12 cellular contexts compared by ENCODE assay signal in the genomic region with DNA sequence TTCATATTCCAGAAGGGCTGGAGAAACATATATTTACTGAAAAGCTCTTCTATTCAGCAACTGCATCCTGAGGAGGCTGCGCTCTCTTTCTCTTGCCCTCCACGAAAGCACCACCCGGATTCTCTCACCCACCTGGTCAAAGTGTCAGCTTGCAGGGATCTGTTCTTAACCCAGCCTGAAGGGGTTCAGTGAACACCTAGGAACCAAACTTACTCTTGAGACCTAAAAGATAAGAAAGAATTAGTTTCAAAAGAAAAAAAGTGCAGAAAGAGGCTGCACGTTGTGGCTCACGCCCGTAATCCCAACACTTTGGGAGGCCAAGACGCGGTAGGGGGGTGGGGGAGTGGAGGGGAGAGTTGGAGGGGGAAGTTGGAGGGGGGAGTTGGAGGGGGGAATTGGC. TPM values are rescaled to one million over a fixed set of nuclear protein-coding genes. Genes with fewer than 3 reads are reported as not detected.
A peak's percentile ranks its signal among the peaks of the same experiment; 100 is the strongest.
DNase-seq lines count a peak whose midpoint lies in the region; ATAC-seq, FAIRE-seq and TF ChIP-seq lines count a peak whose summit lies in the region.
"Had no signal": no experiment of that assay in that cellular context is flagged by ENCODE, and none has a peak within 500 bp of the region (broad histone marks: within the 10 kb centered on the region; RNA-seq: fewer than 3 reads in every experiment).

No MANE protein-coding gene starts in this region.

- peaks cover 8% of the 10 kb centered on the region for H3K9me3 Mint-ChIP-seq in activated T-cell treated with anti-CD3 and anti-CD28 coated beads, Interleukin-2, amount 50 U/mL, for 24 hours
- H3K9me3 Mint-ChIP-seq in T-cell, result peaks cover 5 to 13% (median 11%) of the 10 kb centered on the region in 3 donors

- intact Hi-C loops in heart left ventricle (cut with DNase I), result no loop called here

- no peaks in the 10 kb centered on the region for H3K36me3 ChIP-seq in heart left ventricle
- H3K36me3 ChIP-seq: BE2C had no signal

- H3K4me1 ChIP-seq in heart left ventricle, result peaks cover 0 to 6% (median 0%) of the 10 kb centered on the region in 12 donors
- H3K4me1 ChIP-seq: BE2C had no signal

- H3K27ac ChIP-seq in heart left ventricle, result no peak overlapping the region

- TF ChIP-seq POLR2A in heart left ventricle (IDR thresholded peaks at IDR 0.05), result no peak
- no peak for TF ChIP-seq POLR2A in GM12891 (IDR thresholded peaks at IDR 0.05; ENCODE audit: low read depth, low read length)

- H3K27me3 ChIP-seq in heart left ventricle, result peaks cover 0 to 70% (median 17%) of the 10 kb centered on the region in 9 donors

- no peak overlapping the region for H3K27ac Mint-ChIP-seq in activated T-cell treated with anti-CD3 and anti-CD28 coated beads, Interleukin-2, amount 50 U/mL, for 24 hours
- H3K27ac Mint-ChIP-seq in T-cell, result peak overlapping the region; percentile 82

- no peak for FAIRE-seq in GM12891 (lab: Jason Lieb, UNC)

- ATAC-seq in T-cell (replicated peaks in 1 of 4) (peak in 3 of 4 experiments; percentile 28 to 54 (median 33)), heart left ventricle (no peak)

- POLR2A ChIA-PET in T-cell (lab: Charles Lee), result no interaction called here

- peaks cover 28% of the 10 kb centered on the region for H3K4me1 Mint-ChIP-seq in activated T-cell treated with anti-CD3 and anti-CD28 coated beads, Interleukin-2, amount 50 U/mL, for 24 hours (ENCODE audit: low read depth)
- peaks cover 23 to 25% (median 25%) of the 10 kb centered on the region in 3 donors for H3K4me1 Mint-ChIP-seq in T-cell

- H3K9me3 ChIP-seq in heart left ventricle, result peaks cover 0 to 2% (median 0%) of the 10 kb centered on the region in 12 donors
- H3K9me3 ChIP-seq: BE2C had no signal

- CTCF ChIA-PET in T-cell (lab: Charles Lee), result no interaction called here

- peaks cover 78% of the 10 kb centered on the region for H3K27me3 Mint-ChIP-seq in activated T-cell treated with anti-CD3 and anti-CD28 coated beads, Interleukin-2, amount 50 U/mL, for 24 hours
- peaks cover 21 to 49% of the 10 kb centered on the region in 2 donors for H3K27me3 Mint-ChIP-seq in T-cell

- no peak for DNase-seq in activated T-cell treated with anti-CD3 and anti-CD28 coated beads, Interleukin-2, amount 50 U/mL, for 24 hours
- no peak for DNase-seq in activated T-cell treated with anti-CD3 and anti-CD28 coated beads, Interleukin-2, amount 50 U/mL, for 1 hour
- no peak for DNase-seq in T-cell
- DNase-seq in fibroblast of pulmonary artery (ENCODE audit: low read depth), result no peak
- no peak for DNase-seq in skeletal muscle cell (ENCODE audit: low read depth)
- no peak for DNase-seq in DMS114 treated with DMSO at 0.1 percent for 48 hours (lab: John Stamatoyannopoulos, UW; ENCODE audit: unreplicated experiment)
- DNase-seq in heart left ventricle, result no peak
- DNase-seq in GM12891 (ENCODE audit: insufficient read length, low spot score), result no peak
- DNase-seq: aorta, BE2C, RPMI8226 had no signal

- H3K4me3 ChIP-seq in fibroblast of pulmonary artery (replicated peaks; ENCODE audit: low read depth, low read length) (peak overlapping the region; percentile 44), skeletal muscle cell (ENCODE audit: low read depth, low read length) (peak overlapping the region; percentile 44), heart left ventricle (peak overlapping the region in 3 of 12 donors; percentile 2 to 17 (median 10))

- 25 to 34% (median 27%) methylated on average over 8 of the region's 8 CpGs for WGBS in heart left ventricle, 4 donors

- no peak for TF ChIP-seq CTCF in fibroblast of pulmonary artery (IDR thresholded peaks at IDR 0.05; ENCODE audit: low read length, missing control alignments)
- no peak for TF ChIP-seq CTCF in heart left ventricle (IDR thresholded peaks at IDR 0.05)

- no peaks in the 10 kb centered on the region for H3K36me3 Mint-ChIP-seq in activated T-cell treated with anti-CD3 and anti-CD28 coated beads, Interleukin-2, amount 50 U/mL, for 24 hours (ENCODE audit: low read depth)
- no peaks in the 10 kb centered on the region for H3K36me3 Mint-ChIP-seq in T-cell

- peak overlapping the region; percentile 69 for H3K4me3 Mint-ChIP-seq in activated T-cell treated with anti-CD3 and anti-CD28 coated beads, Interleukin-2, amount 50 U/mL, for 24 hours
- peak overlapping the region; percentile 79 to 83 (median 82) for H3K4me3 Mint-ChIP-seq in T-cell

TF ChIP-seq in GM12891, 5 proteins besides CTCF, POLR2A, EP300 and RAD21:
- TF ChIP-seq TAF1 (IDR thresholded peaks at IDR 0.05; ENCODE audit: low read depth, low read length), result no peak
- no peak for TF ChIP-seq PAX5 (IDR thresholded peaks at IDR 0.05; ENCODE audit: insufficient read depth, low read length, severe bottlenecking)
- no peak for TF ChIP-seq POLR2AphosphoS5 (IDR thresholded peaks at IDR 0.05; ENCODE audit: low read depth, low read length)
- no peak for TF ChIP-seq SPI1 (IDR thresholded peaks at IDR 0.05; ENCODE audit: low read depth, low read length)
- no peak for TF ChIP-seq POU2F2 (IDR thresholded peaks at IDR 0.05; ENCODE audit: low read depth, low read length)
TF ChIP-seq in GM12891: peak in this region for 0.

RNA-seq across cellular contexts. Expression of a gene that starts 18.5 kb away (rescaled TPM):
- not detected for total RNA-seq in T-cell
- not detected for total RNA-seq in heart left ventricle
- polyA plus RNA-seq in heart left ventricle, result not detected
- not detected for polyA plus RNA-seq in GM12891 (2012; ENCODE audit: low read depth, missing spikeins)
- total RNA-seq: aorta, HT1080 had no signal
- polyA plus RNA-seq: aorta had no signal

RNA-seq across cellular contexts. Expression of a gene that starts 28.6 kb away (rescaled TPM):
- total RNA-seq in T-cell (not detected), heart left ventricle (not detected)
- not detected for polyA plus RNA-seq in heart left ventricle
- not detected for polyA plus RNA-seq in GM12891 (2012; ENCODE audit: low read depth, missing spikeins)
- total RNA-seq: aorta, HT1080 had no signal
- polyA plus RNA-seq: aorta had no signal

Comparison
In these comparisons a context has a peak if more than half of its experiments do, and no peak if none do; other contexts are left out.
1. ATAC-seq: peak in T-cell (3 of 4); none in heart left ventricle (0 of 4).